8 cellular contexts compared by ENCODE assay signal in genomic region chr9:36398745-36399144, GRCh38. TPM values are rescaled to one million over a fixed set of nuclear protein-coding genes. Genes with fewer than 3 reads are reported as not detected.
A peak's percentile ranks its signal among the peaks of the same experiment; 100 is the strongest.
DNase-seq lines count a peak whose midpoint lies in the region; TF ChIP-seq lines count a peak whose summit lies in the region.

No MANE protein-coding gene starts in this region.

- no peaks in the 10 kb centered on the region for H3K36me3 ChIP-seq in BJ (ENCODE audit: control insufficient read depth, insufficient read depth, low read length)

- POLR2A ChIA-PET in BJ (lab: Charles Lee) = no interaction called here

- peak overlapping the region; percentile 75 for H3K4me3 Mint-ChIP-seq in HFFc6

- in situ Hi-C loops in astrocyte of the cerebellum (cut with HindIII; ENCODE audit: low sequenced_read_pairs) = no loop called here

- H3K9me3 Mint-ChIP-seq in HFFc6 = no peaks in the 10 kb centered on the region

- CTCF ChIA-PET in BJ (lab: Yijun Ruan, JAX) = no interaction called here

- H3K4me1 Mint-ChIP-seq in HFFc6 (ENCODE audit: low read depth) = peaks cover 45% of the 10 kb centered on the region

- TF ChIP-seq CTCF in BJ (IDR thresholded peaks at IDR 0.05; ENCODE audit: insufficient read depth, low read depth, low read length) (no peak), HFFc6 (IDR thresholded peaks at IDR 0.05) (no peak), astrocyte of the cerebellum (IDR thresholded peaks at IDR 0.05; ENCODE audit: low read depth, low read length, missing control alignments) (no peak)

- H3K27me3 ChIP-seq in BJ (ENCODE audit: control insufficient read depth, insufficient read depth, low read length) = no peaks in the 10 kb centered on the region

- peak overlapping the region; percentile 65 for H3K27ac Mint-ChIP-seq in HFFc6

- DNase-seq in BJ (ENCODE audit: low read depth) (no peak), HFFc6 (peak; percentile 73), astrocyte of the cerebellum (ENCODE audit: low read depth) (no peak), lung microvascular endothelial cell (ENCODE audit: low read depth in 2 of 2) (peak; percentile 3 to 15), NCI-H1092 (lab: John Stamatoyannopoulos, UW) (no peak), DMS153 (lab: John Stamatoyannopoulos, UW) (no peak), middle frontal gyrus (ENCODE audit: extremely low spot score, low spot score) (no peak), NCI-H510A (lab: John Stamatoyannopoulos, UW) (no peak)

- peak overlapping the region; percentile 23 for H3K4me3 ChIP-seq in BJ (ENCODE audit: low read depth, low read length)
- peak overlapping the region; percentile 70 for H3K4me3 ChIP-seq in astrocyte of the cerebellum (ENCODE audit: low read depth, low read length)

- peaks cover 4% of the 10 kb centered on the region for H3K27me3 Mint-ChIP-seq in HFFc6 (ENCODE audit: insufficient read depth)

- peaks cover 5% of the 10 kb centered on the region; the same call in 1 of the 2 replicates for H3K36me3 Mint-ChIP-seq in HFFc6 (ENCODE audit: low read depth)

RNA-seq across cellular contexts. Expression of gene RNF38, which starts 1.3 kb away (rescaled TPM):
- 14.3 and 20.0 TPM in 2 replicates for polyA plus RNA-seq in BJ (2011; rRNA removed)
- polyA minus RNA-seq in BJ (2011; rRNA and poly(A)+ RNA removed) = 34.2 and 40.1 TPM in 2 replicates
- total RNA-seq in HFFc6 (2021; fragmentation: NEBNext Ultra II Directional; extraction: Animal tissue kit (Norgen Biotek cat#: 25700)) = 10 to 100 TPM; 14.5 to 18.8 (median 17.5) TPM
- total RNA-seq in lung microvascular endothelial cell = 17.2 and 21.0 TPM in 2 replicates

Comparison
In these comparisons a context has a peak if more than half of its experiments do, and no peak if none do; other contexts are left out.
1. DNase-seq: peak in HFFc6 (single experiment) and lung microvascular endothelial cell (2 of 2); none in BJ (single experiment), astrocyte of the cerebellum (single experiment), NCI-H1092 (single experiment), DMS153 (single experiment), middle frontal gyrus (single experiment) and NCI-H510A (single experiment).